In genomic region chr11:58494096-58494495, GRCh38 we compare ENCODE assay signal across 24 cellular contexts. TPM values are rescaled to one million over a fixed set of nuclear protein-coding genes. Genes with fewer than 3 reads are reported as not detected.
DNase-seq lines count a peak whose midpoint lies in the region; ATAC-seq and TF ChIP-seq lines count a peak whose summit lies in the region.
"Had no signal": no experiment of that assay in that cellular context is flagged by ENCODE, and none has a peak within 500 bp of the region (broad histone marks: within the 10 kb centered on the region; RNA-seq: fewer than 3 reads in every experiment).

No MANE protein-coding gene starts in this region.

- H3K4me3 ChIP-seq in SK-N-SH (ENCODE audit: low read depth in 2 of 2, low read length in 1 of 2) = no peak overlapping the region
- no peak overlapping the region for H3K4me3 ChIP-seq in fibroblast of lung (replicated peaks in 1 of 4; ENCODE audit: control extremely low read depth in 1 of 4, insufficient read depth in 1 of 4, low read depth in 3 of 4, low read length in 4 of 4)
- H3K4me3 ChIP-seq in skeletal muscle satellite cell (ENCODE audit: low read length) = no peak overlapping the region
- no peak overlapping the region for H3K4me3 ChIP-seq in vagina
- H3K4me3 ChIP-seq: HAP-1, K562, MG63, right lobe of liver had no signal

- H3K9ac ChIP-seq in SK-N-SH = no peak overlapping the region
- no peak overlapping the region for H3K9ac ChIP-seq in fibroblast of lung (ENCODE audit: insufficient read depth, low read length)
- H3K9ac ChIP-seq in skeletal muscle satellite cell (ENCODE audit: low read depth, low read length) = no peak overlapping the region

- H2AFZ ChIP-seq in SK-N-SH (ENCODE audit: low read depth) (peak overlapping the region; percentile 50; the same call in 1 of the 2 replicates), fibroblast of lung (ENCODE audit: low read length) (no peak overlapping the region)

- no peak for ATAC-seq in HG03460 (IDR thresholded peaks at IDR 0.05; ENCODE audit: unreplicated experiment)
- ATAC-seq: K562, left ventricle myocardium superior, right lobe of liver had no signal

- H3K27me3 ChIP-seq in SK-N-SH (ENCODE audit: insufficient read depth) (no peaks in the 10 kb centered on the region), fibroblast of lung (ENCODE audit: control insufficient read depth, insufficient read depth, low read length) (no peaks in the 10 kb centered on the region), skeletal muscle satellite cell (ENCODE audit: control insufficient read depth, insufficient read depth, low read length) (no peaks in the 10 kb centered on the region), vagina (no peaks in the 10 kb centered on the region)
- H3K27me3 ChIP-seq: MG63, right lobe of liver had no signal

- no peak for TF ChIP-seq RAD21 in SK-N-SH (IDR thresholded peaks at IDR 0.05; ENCODE audit: low read length)

- H3K27ac ChIP-seq in SK-N-SH (ENCODE audit: low read depth in 2 of 2, low read length in 1 of 2) (peak overlapping the region in 1 of 2 experiments; percentile 44; a peak in 2 of 4 replicates), fibroblast of lung (ENCODE audit: insufficient read depth, low read length) (peak overlapping the region; percentile 35), vagina (no peak overlapping the region)
- H3K27ac ChIP-seq: right lobe of liver had no signal

- TF ChIP-seq POLR2A in vagina (IDR thresholded peaks at IDR 0.05) = no peak

- H3K4me2 ChIP-seq in SK-N-SH = peak overlapping the region; percentile 28; the same call in 1 of the 2 replicates
- H3K4me2 ChIP-seq in fibroblast of lung (ENCODE audit: extremely low read depth, insufficient read depth, low read length) = no peak overlapping the region
- H3K4me2 ChIP-seq in skeletal muscle satellite cell (ENCODE audit: low read length) = peak overlapping the region; percentile 50

- POLR2A ChIA-PET in SK-N-SH (lab: Yijun Ruan, JAX) = no interaction called here

- DNase-seq in EH (ENCODE audit: low read depth) (peak; percentile 66), SK-N-SH (no peak), fibroblast of lung (ENCODE audit: low read depth in 2 of 2) (peak; percentile 17 to 29), vagina (ENCODE audit: extremely low spot score in 2 of 2) (no peak), NCI-H526 (lab: John Stamatoyannopoulos, UW) (no peak)
- DNase-seq: activated CD4-positive, alpha-beta T cell treated with anti-CD3 and anti-CD28 coated beads, Interleukin-2, amount 50 U/mL, for 1 hour; activated naive CD8-positive, alpha-beta T cell treated with anti-CD3 and anti-CD28 coated beads for 36 hours; cortex of kidney; hypothalamus; left ventricle myocardium superior; MG63; NCI-H1436; NCI-H526 treated with DMSO at 0.1 percent for 48 hours; nephron progenitor cell; right lobe of liver; RPMI8226; substantia nigra; T-helper 9 cell had no signal

- TF ChIP-seq EP300 in SK-N-SH (IDR thresholded peaks at IDR 0.05; ENCODE audit: borderline replicate concordance in 1 of 2, low read depth in 1 of 2, low read length in 1 of 2) = no peak

- peaks cover 11% of the 10 kb centered on the region for H3F3A ChIP-seq in SK-N-SH (replicated peaks; ENCODE audit: insufficient read depth)

- H3K36me3 ChIP-seq in SK-N-SH (replicated peaks in 1 of 2; ENCODE audit: control insufficient read depth in 1 of 2, insufficient read depth in 2 of 2, low read length in 1 of 2) (no peaks in the 10 kb centered on the region), fibroblast of lung (ENCODE audit: control insufficient read depth, insufficient read depth, low read length) (no peaks in the 10 kb centered on the region), skeletal muscle satellite cell (ENCODE audit: insufficient read depth, low read length) (no peaks in the 10 kb centered on the region), vagina (no peaks in the 10 kb centered on the region)
- H3K36me3 ChIP-seq: HAP-1, MG63, right lobe of liver had no signal

- H3K4me1 ChIP-seq in SK-N-SH (ENCODE audit: control insufficient read depth in 1 of 2, insufficient read depth in 2 of 2, low read depth in 1 of 2, low read length in 1 of 2) (no peaks in the 10 kb centered on the region), fibroblast of lung (ENCODE audit: control insufficient read depth, extremely low read depth, insufficient read depth, low read length) (peaks cover 9% of the 10 kb centered on the region), skeletal muscle satellite cell (ENCODE audit: control insufficient read depth, insufficient read depth, low read length) (peaks cover 13% of the 10 kb centered on the region), vagina (no peaks in the 10 kb centered on the region)
- H3K4me1 ChIP-seq: HAP-1, right lobe of liver had no signal

- H3K9me2 ChIP-seq in SK-N-SH = no peaks in the 10 kb centered on the region

- no peaks in the 10 kb centered on the region for H3K79me2 ChIP-seq in SK-N-SH (ENCODE audit: insufficient read depth)
- no peaks in the 10 kb centered on the region for H3K79me2 ChIP-seq in fibroblast of lung (ENCODE audit: control insufficient read depth, insufficient read depth, low read length)

- TF ChIP-seq CTCF in SK-N-SH (IDR thresholded peaks at IDR 0.05) = no peak
- TF ChIP-seq CTCF in fibroblast of lung (conservative IDR thresholded peaks at IDR 0.05 in 1 of 2, IDR thresholded peaks at IDR 0.05 in 1 of 2; ENCODE audit: low read depth in 1 of 2, low read length in 2 of 2) = no peak
- no peak for TF ChIP-seq CTCF in vagina (IDR thresholded peaks at IDR 0.05)

- no peaks in the 10 kb centered on the region for H4K20me1 ChIP-seq in SK-N-SH (ENCODE audit: insufficient read depth)
- H4K20me1 ChIP-seq in fibroblast of lung (ENCODE audit: control insufficient read depth, extremely low read depth, insufficient read depth, low read length) = no peaks in the 10 kb centered on the region

- intact Hi-C loops in vagina (cut with DNase I) = no loop called here

- no peaks in the 10 kb centered on the region for H3K9me3 ChIP-seq in SK-N-SH
- no peaks in the 10 kb centered on the region for H3K9me3 ChIP-seq in fibroblast of lung (ENCODE audit: control insufficient read depth, insufficient read depth, low read depth, low read length)
- H3K9me3 ChIP-seq in skeletal muscle satellite cell (replicated peaks; ENCODE audit: low read length) = no peaks in the 10 kb centered on the region
- no peaks in the 10 kb centered on the region for H3K9me3 ChIP-seq in vagina
- H3K9me3 ChIP-seq: HAP-1, right lobe of liver had no signal

- CTCF ChIA-PET in SK-N-SH (lab: Yijun Ruan, JAX) = interaction anchor here (2.2 kb wide), 1 partner anchor 30 kb away, joined by 8 read pairs; no protein-coding TSS in a partner anchor

TF ChIP-seq in SK-N-SH, 30 proteins besides CTCF, POLR2A, EP300 and RAD21:
- TF ChIP-seq MXI1 (IDR thresholded peaks at IDR 0.05; ENCODE audit: low read depth, low read length) = no peak
- TF ChIP-seq, protein P1, sequence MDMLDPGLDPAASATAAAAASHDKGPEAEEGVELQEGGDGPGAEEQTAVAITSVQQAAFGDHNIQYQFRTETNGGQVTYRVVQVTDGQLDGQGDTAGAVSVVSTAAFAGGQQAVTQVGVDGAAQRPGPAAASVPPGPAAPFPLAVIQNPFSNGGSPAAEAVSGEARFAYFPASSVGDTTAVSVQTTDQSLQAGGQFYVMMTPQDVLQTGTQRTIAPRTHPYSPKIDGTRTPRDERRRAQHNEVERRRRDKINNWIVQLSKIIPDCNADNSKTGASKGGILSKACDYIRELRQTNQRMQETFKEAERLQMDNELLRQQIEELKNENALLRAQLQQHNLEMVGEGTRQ (IDR thresholded peaks at IDR 0.05; ENCODE audit: borderline replicate concordance, low read depth, low read length) = no peak
- no peak for TF ChIP-seq NFIC (IDR thresholded peaks at IDR 0.05; ENCODE audit: borderline replicate concordance)
- TF ChIP-seq FOXJ3 (CRISPR knock-in tag; IDR thresholded peaks at IDR 0.05) = no peak
- no peak for TF ChIP-seq EZH2phosphoT487 (IDR thresholded peaks at IDR 0.05; ENCODE audit: borderline replicate concordance, low read depth)

RNA-seq across cellular contexts. Expression of gene OR5B21, which starts 13.8 kb away (rescaled TPM):
- polyA plus RNA-seq in SK-N-SH (2012; rRNA removed) (not detected in 2 replicates), fibroblast of lung (not detected in 2 replicates)
- not detected in 2 replicates for polyA plus RNA-seq in SK-N-SH (2012; cell fraction: cytosol; rRNA removed)
- polyA plus RNA-seq in SK-N-SH (2012; cell fraction: nucleus; rRNA removed) = not detected in 2 replicates
- total RNA-seq in fibroblast of lung (not detected in 2 replicates), vagina (not detected)
- not detected in 2 replicates for polyA plus RNA-seq in fibroblast of lung (2012)
- not detected in 2 replicates for polyA minus RNA-seq in fibroblast of lung (ENCODE audit: low replicate concordance)
- 0.25 and 0.44 TPM in 2 replicates for total RNA-seq in skeletal muscle satellite cell (2012; rRNA removed)
- total RNA-seq: activated naive CD8-positive, alpha-beta T cell treated with anti-CD3 and anti-CD28 coated beads for 36 hours; activated T-helper 1 cell treated with anti-CD3 and anti-CD28 coated beads, Interleukin-12 subunit alpha, Interleukin-12 subunit beta, Interleukin-2, Interleukin-4 antibody, amounts not matched to agents 30 ng/mL and 10 ng/mL and 1 ng/mL, durations not matched to agents 14 hours and 24 hours and 36 hours; frontal cortex; K562; left ventricle myocardium superior; right lobe of liver had no signal
- polyA plus RNA-seq: K562 had no signal

RNA-seq across cellular contexts. Expression of gene OR5B12, which starts 52.1 kb away (rescaled TPM):
- polyA plus RNA-seq in SK-N-SH (2012; rRNA removed) = not detected in 2 replicates
- polyA plus RNA-seq in SK-N-SH (2012; cell fraction: cytosol; rRNA removed) = not detected in 2 replicates
- not detected in 2 replicates for polyA plus RNA-seq in SK-N-SH (2012; cell fraction: nucleus; rRNA removed)
- not detected in 2 replicates for total RNA-seq in fibroblast of lung
- polyA plus RNA-seq in fibroblast of lung = 0.02 and 0.11 TPM in 2 replicates
- not detected in 2 replicates for polyA plus RNA-seq in fibroblast of lung (2012)
- not detected in 2 replicates for polyA minus RNA-seq in fibroblast of lung (ENCODE audit: low replicate concordance)
- not detected in 2 replicates for total RNA-seq in skeletal muscle satellite cell (2012; rRNA removed)
- total RNA-seq in vagina = not detected
- total RNA-seq: activated naive CD8-positive, alpha-beta T cell treated with anti-CD3 and anti-CD28 coated beads for 36 hours; activated T-helper 1 cell treated with anti-CD3 and anti-CD28 coated beads, Interleukin-12 subunit alpha, Interleukin-12 subunit beta, Interleukin-2, Interleukin-4 antibody, amounts not matched to agents 30 ng/mL and 10 ng/mL and 1 ng/mL, durations not matched to agents 14 hours and 24 hours and 36 hours; frontal cortex; K562; left ventricle myocardium superior; right lobe of liver had no signal

Comparison
In these comparisons a context has a peak if more than half of its experiments do, and no peak if none do; other contexts are left out.
1. DNase-seq: peak in EH (single experiment) and fibroblast of lung (2 of 2); none in SK-N-SH (single experiment), vagina (0 of 2) and NCI-H526 (0 of 2).